ENCODE assay signal across 1 cellular context in the genomic region with DNA sequence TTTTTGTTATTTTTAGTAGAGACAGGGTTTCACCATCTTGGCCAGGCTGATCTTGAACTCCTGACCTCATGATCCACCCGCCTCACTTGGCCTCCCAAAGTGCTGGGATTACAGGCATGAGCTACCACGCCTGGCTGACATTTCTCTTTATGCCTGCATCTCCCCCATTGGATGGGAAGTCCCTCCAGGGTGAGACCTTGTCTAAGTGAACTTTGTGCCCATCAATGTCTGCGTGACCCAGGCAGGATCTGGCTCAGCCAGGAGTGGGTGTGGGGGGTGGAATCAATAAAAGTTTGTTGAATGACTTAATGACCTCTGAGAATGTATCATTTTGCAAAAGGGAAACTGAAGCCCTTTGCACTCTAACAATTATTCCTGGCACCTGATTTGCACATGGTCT.
A peak's percentile ranks its signal among the peaks of the same experiment; 100 is the strongest.
TF ChIP-seq lines count a peak whose summit lies in the region.

No MANE protein-coding gene starts in this region.

TF ChIP-seq in HepG2, 621 proteins besides CTCF, POLR2A, EP300 and RAD21 (continued from another document and continues in another):
- no peak for TF ChIP-seq ZNF547 (CRISPR knock-in tag; IDR thresholded peaks at IDR 0.05)
- no peak for TF ChIP-seq ZNF619 (CRISPR knock-in tag; IDR thresholded peaks at IDR 0.05)
- TF ChIP-seq BCL6 (CRISPR knock-in tag; IDR thresholded peaks at IDR 0.05) = 0 out of 2 replicates have a peak, but pooled peaks have one; percentile 18
- TF ChIP-seq ZNF460 (CRISPR knock-in tag; IDR thresholded peaks at IDR 0.05; ENCODE audit: borderline replicate concordance) = 0 out of 2 replicates have a peak, but pooled peaks have one; percentile 41
- TF ChIP-seq NR2F6 (IDR thresholded peaks at IDR 0.05) = 0 out of 2 replicates have a peak, but pooled peaks have one; percentile 17
- TF ChIP-seq NR2F6 (CRISPR knock-in tag; IDR thresholded peaks at IDR 0.05) = 0 out of 2 replicates have a peak, but pooled peaks have one; percentile 15
- TF ChIP-seq ZNF446 (CRISPR knock-in tag; IDR thresholded peaks at IDR 0.05) = no peak
- no peak for TF ChIP-seq SMAD9 (CRISPR knock-in tag; IDR thresholded peaks at IDR 0.05)
- TF ChIP-seq, protein P1, sequence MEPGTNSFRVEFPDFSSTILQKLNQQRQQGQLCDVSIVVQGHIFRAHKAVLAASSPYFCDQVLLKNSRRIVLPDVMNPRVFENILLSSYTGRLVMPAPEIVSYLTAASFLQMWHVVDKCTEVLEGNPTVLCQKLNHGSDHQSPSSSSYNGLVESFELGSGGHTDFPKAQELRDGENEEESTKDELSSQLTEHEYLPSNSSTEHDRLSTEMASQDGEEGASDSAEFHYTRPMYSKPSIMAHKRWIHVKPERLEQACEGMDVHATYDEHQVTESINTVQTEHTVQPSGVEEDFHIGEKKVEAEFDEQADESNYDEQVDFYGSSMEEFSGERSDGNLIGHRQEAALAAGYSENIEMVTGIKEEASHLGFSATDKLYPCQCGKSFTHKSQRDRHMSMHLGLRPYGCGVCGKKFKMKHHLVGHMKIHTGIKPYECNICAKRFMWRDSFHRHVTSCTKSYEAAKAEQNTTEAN (CRISPR knock-in tag; conservative IDR thresholded peaks at IDR 0.05) = no peak
- peak; percentile 85 for TF ChIP-seq GATAD2A (CRISPR knock-in tag; IDR thresholded peaks at IDR 0.05)
- TF ChIP-seq PHF21A (CRISPR knock-in tag; IDR thresholded peaks at IDR 0.05) = peak; percentile 60
- no peak for TF ChIP-seq MAFF (IDR thresholded peaks at IDR 0.05; ENCODE audit: low read depth, low read length)
- peak; percentile 36; the same call in 1 of the 2 replicates for TF ChIP-seq ADNP (CRISPR knock-in tag; IDR thresholded peaks at IDR 0.05)
- TF ChIP-seq HNRNPUL1 (IDR thresholded peaks at IDR 0.05; ENCODE audit: low read depth, low read length) = no peak
- no peak for TF ChIP-seq ZFY (CRISPR knock-in tag; IDR thresholded peaks at IDR 0.05)
- no peak for TF ChIP-seq ZFP1 (CRISPR knock-in tag; IDR thresholded peaks at IDR 0.05)
- TF ChIP-seq NFE2L1 (CRISPR knock-in tag; IDR thresholded peaks at IDR 0.05; ENCODE audit: borderline replicate concordance) = no peak
- no peak for TF ChIP-seq ZNF17 (CRISPR knock-in tag; IDR thresholded peaks at IDR 0.05)
- no peak for TF ChIP-seq ZNF558 (CRISPR knock-in tag; IDR thresholded peaks at IDR 0.05; ENCODE audit: borderline replicate concordance)
- no peak for TF ChIP-seq MXD4 (CRISPR knock-in tag; IDR thresholded peaks at IDR 0.05)
- TF ChIP-seq NR2F1 (CRISPR knock-in tag; IDR thresholded peaks at IDR 0.05) = 0 out of 4 replicates have a peak, but pooled peaks of 1 of the 2 experiments have one; percentile 26
- TF ChIP-seq NR3C1 (CRISPR knock-in tag; IDR thresholded peaks at IDR 0.05) = no peak
- no peak for TF ChIP-seq NFIC (IDR thresholded peaks at IDR 0.05; ENCODE audit: low read length)
- TF ChIP-seq, protein P2, sequence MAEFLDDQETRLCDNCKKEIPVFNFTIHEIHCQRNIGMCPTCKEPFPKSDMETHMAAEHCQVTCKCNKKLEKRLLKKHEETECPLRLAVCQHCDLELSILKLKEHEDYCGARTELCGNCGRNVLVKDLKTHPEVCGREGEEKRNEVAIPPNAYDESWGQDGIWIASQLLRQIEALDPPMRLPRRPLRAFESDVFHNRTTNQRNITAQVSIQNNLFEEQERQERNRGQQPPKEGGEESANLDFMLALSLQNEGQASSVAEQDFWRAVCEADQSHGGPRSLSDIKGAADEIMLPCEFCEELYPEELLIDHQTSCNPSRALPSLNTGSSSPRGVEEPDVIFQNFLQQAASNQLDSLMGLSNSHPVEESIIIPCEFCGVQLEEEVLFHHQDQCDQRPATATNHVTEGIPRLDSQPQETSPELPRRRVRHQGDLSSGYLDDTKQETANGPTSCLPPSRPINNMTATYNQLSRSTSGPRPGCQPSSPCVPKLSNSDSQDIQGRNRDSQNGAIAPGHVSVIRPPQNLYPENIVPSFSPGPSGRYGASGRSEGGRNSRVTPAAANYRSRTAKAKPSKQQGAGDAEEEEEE (CRISPR knock-in tag; IDR thresholded peaks at IDR 0.05; ENCODE audit: borderline replicate concordance) = no peak
- TF ChIP-seq RORA (CRISPR knock-in tag; IDR thresholded peaks at IDR 0.05) = no peak
- TF ChIP-seq ZNF644 (CRISPR knock-in tag; IDR thresholded peaks at IDR 0.05; ENCODE audit: low read depth) = 0 out of 2 replicates have a peak, but pooled peaks have one; percentile 47
- TF ChIP-seq, protein P3, sequence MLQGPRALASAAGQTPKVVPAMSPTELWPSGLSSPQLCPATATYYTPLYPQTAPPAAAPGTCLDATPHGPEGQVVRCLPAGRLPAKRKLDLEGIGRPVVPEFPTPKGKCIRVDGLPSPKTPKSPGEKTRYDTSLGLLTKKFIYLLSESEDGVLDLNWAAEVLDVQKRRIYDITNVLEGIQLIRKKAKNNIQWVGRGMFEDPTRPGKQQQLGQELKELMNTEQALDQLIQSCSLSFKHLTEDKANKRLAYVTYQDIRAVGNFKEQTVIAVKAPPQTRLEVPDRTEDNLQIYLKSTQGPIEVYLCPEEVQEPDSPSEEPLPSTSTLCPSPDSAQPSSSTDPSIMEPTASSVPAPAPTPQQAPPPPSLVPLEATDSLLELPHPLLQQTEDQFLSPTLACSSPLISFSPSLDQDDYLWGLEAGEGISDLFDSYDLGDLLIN (CRISPR knock-in tag; IDR thresholded peaks at IDR 0.05; ENCODE audit: borderline replicate concordance) = no peak
- no peak for TF ChIP-seq ZNF616 (CRISPR knock-in tag; IDR thresholded peaks at IDR 0.05; ENCODE audit: low read depth)
- TF ChIP-seq LCORL (IDR thresholded peaks at IDR 0.05) = no peak
- TF ChIP-seq LCORL (CRISPR knock-in tag; IDR thresholded peaks at IDR 0.05) = peak; percentile 20; the same call in 1 of the 2 replicates
- no peak for TF ChIP-seq FOXC1 (CRISPR knock-in tag; IDR thresholded peaks at IDR 0.05; ENCODE audit: borderline replicate concordance)
- 0 out of 2 replicates have a peak, but pooled peaks have one; percentile 29 for TF ChIP-seq TBX2 (CRISPR knock-in tag; IDR thresholded peaks at IDR 0.05; ENCODE audit: borderline replicate concordance)
- TF ChIP-seq, protein P4, sequence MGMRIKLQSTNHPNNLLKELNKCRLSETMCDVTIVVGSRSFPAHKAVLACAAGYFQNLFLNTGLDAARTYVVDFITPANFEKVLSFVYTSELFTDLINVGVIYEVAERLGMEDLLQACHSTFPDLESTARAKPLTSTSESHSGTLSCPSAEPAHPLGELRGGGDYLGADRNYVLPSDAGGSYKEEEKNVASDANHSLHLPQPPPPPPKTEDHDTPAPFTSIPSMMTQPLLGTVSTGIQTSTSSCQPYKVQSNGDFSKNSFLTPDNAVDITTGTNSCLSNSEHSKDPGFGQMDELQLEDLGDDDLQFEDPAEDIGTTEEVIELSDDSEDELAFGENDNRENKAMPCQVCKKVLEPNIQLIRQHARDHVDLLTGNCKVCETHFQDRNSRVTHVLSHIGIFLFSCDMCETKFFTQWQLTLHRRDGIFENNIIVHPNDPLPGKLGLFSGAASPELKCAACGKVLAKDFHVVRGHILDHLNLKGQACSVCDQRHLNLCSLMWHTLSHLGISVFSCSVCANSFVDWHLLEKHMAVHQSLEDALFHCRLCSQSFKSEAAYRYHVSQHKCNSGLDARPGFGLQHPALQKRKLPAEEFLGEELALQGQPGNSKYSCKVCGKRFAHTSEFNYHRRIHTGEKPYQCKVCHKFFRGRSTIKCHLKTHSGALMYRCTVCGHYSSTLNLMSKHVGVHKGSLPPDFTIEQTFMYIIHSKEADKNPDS (CRISPR knock-in tag; IDR thresholded peaks at IDR 0.05) = no peak
- TF ChIP-seq ZNF589 (CRISPR knock-in tag; conservative IDR thresholded peaks at IDR 0.05) = no peak
- peak; percentile 64 for TF ChIP-seq RXRB (CRISPR knock-in tag; IDR thresholded peaks at IDR 0.05; ENCODE audit: borderline replicate concordance)
- TF ChIP-seq, protein P5, sequence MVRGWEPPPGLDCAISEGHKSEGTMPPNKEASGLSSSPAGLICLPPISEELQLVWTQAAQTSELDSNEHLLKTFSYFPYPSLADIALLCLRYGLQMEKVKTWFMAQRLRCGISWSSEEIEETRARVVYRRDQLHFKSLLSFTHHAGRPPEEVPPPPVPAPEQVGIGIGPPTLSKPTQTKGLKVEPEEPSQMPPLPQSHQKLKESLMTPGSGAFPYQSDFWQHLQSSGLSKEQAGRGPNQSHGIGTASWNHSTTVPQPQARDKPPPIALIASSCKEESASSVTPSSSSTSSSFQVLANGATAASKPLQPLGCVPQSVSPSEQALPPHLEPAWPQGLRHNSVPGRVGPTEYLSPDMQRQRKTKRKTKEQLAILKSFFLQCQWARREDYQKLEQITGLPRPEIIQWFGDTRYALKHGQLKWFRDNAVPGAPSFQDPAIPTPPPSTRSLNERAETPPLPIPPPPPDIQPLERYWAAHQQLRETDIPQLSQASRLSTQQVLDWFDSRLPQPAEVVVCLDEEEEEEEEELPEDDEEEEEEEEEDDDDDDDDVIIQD (CRISPR knock-in tag; IDR thresholded peaks at IDR 0.05; ENCODE audit: low read depth) = no peak
- TF ChIP-seq, protein P6, sequence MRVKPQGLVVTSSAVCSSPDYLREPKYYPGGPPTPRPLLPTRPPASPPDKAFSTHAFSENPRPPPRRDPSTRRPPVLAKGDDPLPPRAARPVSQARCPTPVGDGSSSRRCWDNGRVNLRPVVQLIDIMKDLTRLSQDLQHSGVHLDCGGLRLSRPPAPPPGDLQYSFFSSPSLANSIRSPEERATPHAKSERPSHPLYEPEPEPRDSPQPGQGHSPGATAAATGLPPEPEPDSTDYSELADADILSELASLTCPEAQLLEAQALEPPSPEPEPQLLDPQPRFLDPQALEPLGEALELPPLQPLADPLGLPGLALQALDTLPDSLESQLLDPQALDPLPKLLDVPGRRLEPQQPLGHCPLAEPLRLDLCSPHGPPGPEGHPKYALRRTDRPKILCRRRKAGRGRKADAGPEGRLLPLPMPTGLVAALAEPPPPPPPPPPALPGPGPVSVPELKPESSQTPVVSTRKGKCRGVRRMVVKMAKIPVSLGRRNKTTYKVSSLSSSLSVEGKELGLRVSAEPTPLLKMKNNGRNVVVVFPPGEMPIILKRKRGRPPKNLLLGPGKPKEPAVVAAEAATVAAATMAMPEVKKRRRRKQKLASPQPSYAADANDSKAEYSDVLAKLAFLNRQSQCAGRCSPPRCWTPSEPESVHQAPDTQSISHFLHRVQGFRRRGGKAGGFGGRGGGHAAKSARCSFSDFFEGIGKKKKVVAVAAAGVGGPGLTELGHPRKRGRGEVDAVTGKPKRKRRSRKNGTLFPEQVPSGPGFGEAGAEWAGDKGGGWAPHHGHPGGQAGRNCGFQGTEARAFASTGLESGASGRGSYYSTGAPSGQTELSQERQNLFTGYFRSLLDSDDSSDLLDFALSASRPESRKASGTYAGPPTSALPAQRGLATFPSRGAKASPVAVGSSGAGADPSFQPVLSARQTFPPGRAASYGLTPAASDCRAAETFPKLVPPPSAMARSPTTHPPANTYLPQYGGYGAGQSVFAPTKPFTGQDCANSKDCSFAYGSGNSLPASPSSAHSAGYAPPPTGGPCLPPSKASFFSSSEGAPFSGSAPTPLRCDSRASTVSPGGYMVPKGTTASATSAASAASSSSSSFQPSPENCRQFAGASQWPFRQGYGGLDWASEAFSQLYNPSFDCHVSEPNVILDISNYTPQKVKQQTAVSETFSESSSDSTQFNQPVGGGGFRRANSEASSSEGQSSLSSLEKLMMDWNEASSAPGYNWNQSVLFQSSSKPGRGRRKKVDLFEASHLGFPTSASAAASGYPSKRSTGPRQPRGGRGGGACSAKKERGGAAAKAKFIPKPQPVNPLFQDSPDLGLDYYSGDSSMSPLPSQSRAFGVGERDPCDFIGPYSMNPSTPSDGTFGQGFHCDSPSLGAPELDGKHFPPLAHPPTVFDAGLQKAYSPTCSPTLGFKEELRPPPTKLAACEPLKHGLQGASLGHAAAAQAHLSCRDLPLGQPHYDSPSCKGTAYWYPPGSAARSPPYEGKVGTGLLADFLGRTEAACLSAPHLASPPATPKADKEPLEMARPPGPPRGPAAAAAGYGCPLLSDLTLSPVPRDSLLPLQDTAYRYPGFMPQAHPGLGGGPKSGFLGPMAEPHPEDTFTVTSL (CRISPR knock-in tag; IDR thresholded peaks at IDR 0.05; ENCODE audit: borderline replicate concordance) = no peak
- no peak for TF ChIP-seq ZNF367 (CRISPR knock-in tag; IDR thresholded peaks at IDR 0.05; ENCODE audit: borderline replicate concordance)
- TF ChIP-seq, protein P7, sequence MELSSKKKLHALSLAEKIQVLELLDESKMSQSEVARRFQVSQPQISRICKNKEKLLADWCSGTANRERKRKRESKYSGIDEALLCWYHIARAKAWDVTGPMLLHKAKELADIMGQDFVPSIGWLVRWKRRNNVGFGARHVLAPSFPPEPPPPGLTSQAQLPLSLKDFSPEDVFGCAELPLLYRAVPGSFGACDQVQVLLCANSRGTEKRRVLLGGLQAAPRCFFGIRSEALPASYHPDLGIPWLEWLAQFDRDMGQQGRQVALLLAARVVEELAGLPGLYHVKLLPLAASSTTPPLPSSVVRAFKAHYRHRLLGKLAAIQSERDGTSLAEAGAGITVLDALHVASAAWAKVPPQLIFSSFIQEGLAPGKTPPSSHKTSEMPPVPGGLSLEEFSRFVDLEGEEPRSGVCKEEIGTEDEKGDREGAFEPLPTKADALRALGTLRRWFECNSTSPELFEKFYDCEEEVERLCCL (CRISPR knock-in tag; IDR thresholded peaks at IDR 0.05; ENCODE audit: borderline replicate concordance) = no peak
- TF ChIP-seq SOX6 (IDR thresholded peaks at IDR 0.05) = no peak
- no peak for TF ChIP-seq SOX6 (CRISPR knock-in tag; IDR thresholded peaks at IDR 0.05)
- no peak for TF ChIP-seq ZNF138 (CRISPR knock-in tag; IDR thresholded peaks at IDR 0.05; ENCODE audit: low read depth)
- no peak for TF ChIP-seq ZBTB21 (CRISPR knock-in tag; IDR thresholded peaks at IDR 0.05)
- no peak for TF ChIP-seq ZC3H4 (CRISPR knock-in tag; IDR thresholded peaks at IDR 0.05; ENCODE audit: borderline replicate concordance)
- TF ChIP-seq, protein P8, sequence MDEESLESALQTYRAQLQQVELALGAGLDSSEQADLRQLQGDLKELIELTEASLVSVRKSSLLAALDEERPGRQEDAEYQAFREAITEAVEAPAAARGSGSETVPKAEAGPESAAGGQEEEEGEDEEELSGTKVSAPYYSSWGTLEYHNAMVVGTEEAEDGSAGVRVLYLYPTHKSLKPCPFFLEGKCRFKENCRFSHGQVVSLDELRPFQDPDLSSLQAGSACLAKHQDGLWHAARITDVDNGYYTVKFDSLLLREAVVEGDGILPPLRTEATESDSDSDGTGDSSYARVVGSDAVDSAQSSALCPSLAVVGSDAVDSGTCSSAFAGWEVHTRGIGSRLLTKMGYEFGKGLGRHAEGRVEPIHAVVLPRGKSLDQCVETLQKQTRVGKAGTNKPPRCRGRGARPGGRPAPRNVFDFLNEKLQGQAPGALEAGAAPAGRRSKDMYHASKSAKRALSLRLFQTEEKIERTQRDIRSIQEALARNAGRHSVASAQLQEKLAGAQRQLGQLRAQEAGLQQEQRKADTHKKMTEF (CRISPR knock-in tag; IDR thresholded peaks at IDR 0.05) = 0 out of 2 replicates have a peak, but pooled peaks have one; percentile 14
- TF ChIP-seq SIX1 (CRISPR knock-in tag; IDR thresholded peaks at IDR 0.05; ENCODE audit: borderline replicate concordance) = no peak
- TF ChIP-seq FOXK1 (CRISPR knock-in tag; IDR thresholded peaks at IDR 0.05; ENCODE audit: borderline replicate concordance, low read depth) = peak; percentile 28; the same call in 1 of the 2 replicates
- TF ChIP-seq ZNF292 (CRISPR knock-in tag; IDR thresholded peaks at IDR 0.05; ENCODE audit: borderline replicate concordance, low read depth) = peak; percentile 54
- peak; percentile 58; the same call in 1 of the 2 replicates for TF ChIP-seq HOXA3 (CRISPR knock-in tag; IDR thresholded peaks at IDR 0.05)
- TF ChIP-seq MIXL1 (CRISPR knock-in tag; IDR thresholded peaks at IDR 0.05) = peak; percentile 11; the same call in 1 of the 2 replicates
- TF ChIP-seq BRD4 (CRISPR knock-in tag; IDR thresholded peaks at IDR 0.05) = no peak
- TF ChIP-seq ZNF891 (CRISPR knock-in tag; IDR thresholded peaks at IDR 0.05) = no peak
